ENCODE assay signal across 16 cellular contexts in genomic region chr2:161952722-161953322, GRCh38.
DNase-seq lines count a peak whose midpoint lies in the region; ATAC-seq and TF ChIP-seq lines count a peak whose summit lies in the region.
"Had no signal": no experiment of that assay in that cellular context is flagged by ENCODE, and none has a peak within 500 bp of the region (broad histone marks: within the 10 kb centered on the region; RNA-seq: fewer than 3 reads in every experiment).

No MANE protein-coding gene starts in this region.

- H3K27me3 ChIP-seq in thyroid gland, result no peaks in the 10 kb centered on the region
- H3K27me3 ChIP-seq: testis had no signal

- TF ChIP-seq POLR2A in thyroid gland (IDR thresholded peaks at IDR 0.05), result no peak

- H3K36me3 ChIP-seq in thyroid gland, result no peaks in the 10 kb centered on the region
- H3K36me3 ChIP-seq: left lung, SJSA1 had no signal

- intact Hi-C loops in activated T-helper 2 cell treated with anti-CD3 and anti-CD28 coated beads, Interferon-gamma antibody, Interleukin-2, Interleukin-4, amounts not matched to agents 10 μg/mL and 5 μg/mL and 100 μg/mL, durations not matched to agents 14 hours and 24 hours and 36 hours (cut with micrococcal nuclease), result loop anchor here (1.0 to 10.0 kb wide), 12 partner anchors 11 to 1728 kb away; partner anchors contain the start of gene IFIH1
- intact Hi-C loops in thyroid gland (cut with DNase I), result no loop called here

- no peaks in the 10 kb centered on the region for H3K4me1 ChIP-seq in thyroid gland
- H3K4me1 ChIP-seq: left lung, SJSA1, testis had no signal

- H3K27me3 Mint-ChIP-seq in activated T-cell treated with anti-CD3 and anti-CD28 coated beads, Interleukin-2, amount 50 U/mL, for 24 hours, result no peaks in the 10 kb centered on the region
- H3K27me3 Mint-ChIP-seq in activated T-helper 2 cell treated with anti-CD3 and anti-CD28 coated beads, Interferon-gamma antibody, Interleukin-2, Interleukin-4, amounts not matched to agents 10 μg/mL and 5 μg/mL and 100 μg/mL, durations not matched to agents 14 hours and 24 hours and 36 hours (ENCODE audit: low read depth), result no peaks in the 10 kb centered on the region
- H3K27me3 Mint-ChIP-seq in natural killer cell treated with Interleukin-12 subunit alpha and Interleukin-12 subunit beta and Interleukin-15 and Interleukin-18, amount 100 ng/mL, for 72 hours, result no peaks in the 10 kb centered on the region
- H3K27me3 Mint-ChIP-seq: activated B cell treated with CpG ODN at 0.5 μM for 24 hours had no signal

- H3K9me3 Mint-ChIP-seq in activated T-cell treated with anti-CD3 and anti-CD28 coated beads, Interleukin-2, amount 50 U/mL, for 24 hours, result no peaks in the 10 kb centered on the region
- no peaks in the 10 kb centered on the region for H3K9me3 Mint-ChIP-seq in activated T-helper 2 cell treated with anti-CD3 and anti-CD28 coated beads, Interferon-gamma antibody, Interleukin-2, Interleukin-4, amounts not matched to agents 10 μg/mL and 5 μg/mL and 100 μg/mL, durations not matched to agents 14 hours and 24 hours and 36 hours
- peaks cover 3% of the 10 kb centered on the region for H3K9me3 Mint-ChIP-seq in natural killer cell treated with Interleukin-12 subunit alpha and Interleukin-12 subunit beta and Interleukin-15 and Interleukin-18, amount 100 ng/mL, for 72 hours
- H3K9me3 Mint-ChIP-seq: activated B cell treated with CpG ODN at 0.5 μM for 24 hours had no signal

- H3K36me3 Mint-ChIP-seq in activated T-cell treated with anti-CD3 and anti-CD28 coated beads, Interleukin-2, amount 50 U/mL, for 24 hours (ENCODE audit: low read depth), result no peaks in the 10 kb centered on the region
- H3K36me3 Mint-ChIP-seq in activated T-helper 2 cell treated with anti-CD3 and anti-CD28 coated beads, Interferon-gamma antibody, Interleukin-2, Interleukin-4, amounts not matched to agents 10 μg/mL and 5 μg/mL and 100 μg/mL, durations not matched to agents 14 hours and 24 hours and 36 hours (ENCODE audit: low read depth), result peaks cover 18% of the 10 kb centered on the region
- H3K36me3 Mint-ChIP-seq in natural killer cell treated with Interleukin-12 subunit alpha and Interleukin-12 subunit beta and Interleukin-15 and Interleukin-18, amount 100 ng/mL, for 72 hours, result peaks cover 16% of the 10 kb centered on the region

- 77 to 80% methylated on average over 4 of the region's 4 CpGs for WGBS in thyroid gland, 2 donors

- H3K9me3 ChIP-seq in thyroid gland, result no peaks in the 10 kb centered on the region
- H3K9me3 ChIP-seq: left lung, SJSA1, testis had no signal

- peaks cover 63% of the 10 kb centered on the region for H3K4me1 Mint-ChIP-seq in activated T-cell treated with anti-CD3 and anti-CD28 coated beads, Interleukin-2, amount 50 U/mL, for 24 hours (ENCODE audit: low read depth)
- peaks cover 64% of the 10 kb centered on the region for H3K4me1 Mint-ChIP-seq in activated T-helper 2 cell treated with anti-CD3 and anti-CD28 coated beads, Interferon-gamma antibody, Interleukin-2, Interleukin-4, amounts not matched to agents 10 μg/mL and 5 μg/mL and 100 μg/mL, durations not matched to agents 14 hours and 24 hours and 36 hours (ENCODE audit: low read depth)
- peaks cover 52 to 54% of the 10 kb centered on the region in 2 donors for H3K4me1 Mint-ChIP-seq in natural killer cell treated with Interleukin-12 subunit alpha and Interleukin-12 subunit beta and Interleukin-15 and Interleukin-18, amount 100 ng/mL, for 72 hours (ENCODE audit: low read depth in 2 of 2)
- H3K4me1 Mint-ChIP-seq: activated B cell treated with CpG ODN at 0.5 μM for 24 hours had no signal

- H3K27ac ChIP-seq in thyroid gland, result no peak overlapping the region
- H3K27ac ChIP-seq: left lung, SJSA1, testis had no signal

- H3K4me3 ChIP-seq in Jurkat, Clone E6-1 (ENCODE audit: low read length), result no peak overlapping the region
- no peak overlapping the region for H3K4me3 ChIP-seq in thyroid gland (replicated peaks in 1 of 3)
- H3K4me3 ChIP-seq: left lung, SJSA1, testis had no signal

- peak overlapping the region; percentile 90 for H3K27ac Mint-ChIP-seq in activated T-cell treated with anti-CD3 and anti-CD28 coated beads, Interleukin-2, amount 50 U/mL, for 24 hours
- peak overlapping the region; percentile 94 for H3K27ac Mint-ChIP-seq in activated T-helper 2 cell treated with anti-CD3 and anti-CD28 coated beads, Interferon-gamma antibody, Interleukin-2, Interleukin-4, amounts not matched to agents 10 μg/mL and 5 μg/mL and 100 μg/mL, durations not matched to agents 14 hours and 24 hours and 36 hours
- H3K27ac Mint-ChIP-seq in natural killer cell treated with Interleukin-12 subunit alpha and Interleukin-12 subunit beta and Interleukin-15 and Interleukin-18, amount 100 ng/mL, for 72 hours, result peak overlapping the region; percentile 99
- H3K27ac Mint-ChIP-seq: activated B cell treated with CpG ODN at 0.5 μM for 24 hours had no signal

- no peak for DNase-seq in activated T-cell treated with anti-CD3 and anti-CD28 coated beads, Interleukin-2, amount 50 U/mL, for 24 hours
- DNase-seq in activated T-cell treated with anti-CD3 and anti-CD28 coated beads for 4 hours (no peak), thyroid gland (no peak)
- peak; percentile 57 for DNase-seq in Jurkat, Clone E6-1 (ENCODE audit: low read depth, low spot score)
- DNase-seq in activated T-helper 2 cell treated with anti-CD3 and anti-CD28 coated beads, Interferon-gamma antibody, Interleukin-2, Interleukin-4, amounts not matched to agents 10 μg/mL and 5 μg/mL and 100 μg/mL, durations not matched to agents 14 hours and 24 hours and 36 hours (ENCODE audit: low spot score), result peak; percentile 39
- peak; percentile 78 for DNase-seq in natural killer cell treated with Interleukin-12 subunit alpha and Interleukin-12 subunit beta and Interleukin-15 and Interleukin-18, amount 100 ng/mL, for 72 hours (ENCODE audit: low spot score)
- DNase-seq: activated B cell treated with CpG ODN at 0.5 μM for 24 hours, aorta, DMS79 treated with DMSO at 0.1 percent for 48 hours, HCEC 1CT, left lung, testis had no signal

- TF ChIP-seq CTCF in thyroid gland (IDR thresholded peaks at IDR 0.05), result no peak

- peak; percentile 88 to 90 for ATAC-seq in natural killer cell treated with Interleukin-12 subunit alpha and Interleukin-12 subunit beta and Interleukin-15 and Interleukin-18, amount 100 ng/mL, for 72 hours
- no peak for ATAC-seq in HG03039 (IDR thresholded peaks at IDR 0.05; ENCODE audit: unreplicated experiment)
- ATAC-seq in HG02870 (IDR thresholded peaks at IDR 0.05; ENCODE audit: unreplicated experiment), result no peak
- ATAC-seq: left lung, Panc1 had no signal

- H3K4me3 Mint-ChIP-seq in activated T-cell treated with anti-CD3 and anti-CD28 coated beads, Interleukin-2, amount 50 U/mL, for 24 hours, result peak overlapping the region; percentile 26
- peak overlapping the region; percentile 53 for H3K4me3 Mint-ChIP-seq in activated T-helper 2 cell treated with anti-CD3 and anti-CD28 coated beads, Interferon-gamma antibody, Interleukin-2, Interleukin-4, amounts not matched to agents 10 μg/mL and 5 μg/mL and 100 μg/mL, durations not matched to agents 14 hours and 24 hours and 36 hours (ENCODE audit: low read depth)
- H3K4me3 Mint-ChIP-seq in natural killer cell treated with Interleukin-12 subunit alpha and Interleukin-12 subunit beta and Interleukin-15 and Interleukin-18, amount 100 ng/mL, for 72 hours, result peak overlapping the region; percentile 68
- H3K4me3 Mint-ChIP-seq: activated B cell treated with CpG ODN at 0.5 μM for 24 hours had no signal

Comparison
In these comparisons a context has a peak if more than half of its experiments do, and no peak if none do; other contexts are left out.
1. DNase-seq: peak in Jurkat, Clone E6-1 (single experiment), activated T-helper 2 cell treated with anti-CD3 and anti-CD28 coated beads, Interferon-gamma antibody, Interleukin-2, Interleukin-4, amounts not matched to agents 10 μg/mL and 5 μg/mL and 100 μg/mL, durations not matched to agents 14 hours and 24 hours and 36 hours (single experiment) and natural killer cell treated with Interleukin-12 subunit alpha and Interleukin-12 subunit beta and Interleukin-15 and Interleukin-18, amount 100 ng/mL, for 72 hours (single experiment); none in activated T-cell treated with anti-CD3 and anti-CD28 coated beads, Interleukin-2, amount 50 U/mL, for 24 hours (single experiment), activated T-cell treated with anti-CD3 and anti-CD28 coated beads for 4 hours (single experiment) and thyroid gland (0 of 2).
2. ATAC-seq: peak in natural killer cell treated with Interleukin-12 subunit alpha and Interleukin-12 subunit beta and Interleukin-15 and Interleukin-18, amount 100 ng/mL, for 72 hours (2 of 2); none in HG03039 (single experiment) and HG02870 (single experiment).
3. Peak in every context shown above with its lines, with median percentiles within 50 percentile points of each other: H3K27ac Mint-ChIP-seq and H3K4me3 Mint-ChIP-seq.